In the genomic region with DNA sequence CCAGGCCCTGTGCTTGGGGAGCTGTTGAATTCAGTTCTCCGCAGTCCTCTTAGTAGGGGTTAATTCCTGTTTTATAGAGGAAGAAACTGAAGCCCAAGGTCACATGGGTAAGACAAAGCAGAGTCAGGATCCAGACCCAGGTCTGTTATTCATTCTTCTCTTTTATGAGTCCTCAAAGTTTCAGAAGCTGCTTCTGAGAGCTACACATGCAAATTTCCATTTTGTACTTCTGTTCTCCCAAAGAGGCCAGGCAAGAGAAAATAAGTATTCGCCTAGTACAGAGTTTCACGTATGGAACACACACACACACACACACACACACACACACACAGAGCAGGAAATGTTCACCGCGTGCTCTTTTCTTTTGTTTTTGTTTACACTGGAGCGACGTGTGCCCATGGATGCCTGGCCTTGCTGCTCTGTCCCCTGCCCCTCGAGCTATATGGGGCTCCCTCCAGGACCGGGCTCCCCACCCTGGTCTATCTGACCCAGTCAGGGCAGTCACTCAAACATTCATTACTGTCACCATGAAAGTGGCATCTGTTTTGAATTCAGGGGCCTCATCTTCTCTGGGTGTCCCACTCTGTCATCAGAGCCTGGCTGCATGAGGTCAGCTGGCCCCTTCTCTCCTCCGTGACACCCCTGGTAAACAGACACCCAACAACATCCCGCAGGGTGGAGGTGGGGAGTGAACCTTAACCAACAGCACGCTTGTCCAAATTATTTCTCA, we compare ENCODE assay signal across 10 cellular contexts.
DNase-seq lines count a peak whose midpoint lies in the region; ATAC-seq and TF ChIP-seq lines count a peak whose summit lies in the region.
"Had no signal": no experiment of that assay in that cellular context is flagged by ENCODE, and none has a peak within 500 bp of the region (broad histone marks: within the 10 kb centered on the region; RNA-seq: fewer than 3 reads in every experiment).

No MANE protein-coding gene starts in this region.

- no peaks in the 10 kb centered on the region for H3K9me2 ChIP-seq in SK-N-SH

- H2BK15ac ChIP-seq in neuronal stem cell (ENCODE audit: low read length) = no peak overlapping the region

- H4K91ac ChIP-seq in neuronal stem cell (ENCODE audit: low read depth, low read length, poor library complexity) = no peak overlapping the region

- no peak overlapping the region for H3K9ac ChIP-seq in SK-N-SH
- H3K9ac ChIP-seq in neuronal stem cell (ENCODE audit: low read depth, low read length, poor library complexity) = peak overlapping the region; percentile 39

- H2AK5ac ChIP-seq in neuronal stem cell (ENCODE audit: low read depth, low read length) = peak overlapping the region; percentile 16

- H3K4me1 ChIP-seq in SK-N-SH (ENCODE audit: control insufficient read depth in 1 of 2, insufficient read depth in 2 of 2, low read depth in 1 of 2, low read length in 1 of 2) (peaks cover 22 to 52% of the 10 kb centered on the region in 2 experiments), neuronal stem cell (ENCODE audit: control insufficient read depth in 2 of 2, insufficient read depth in 1 of 2, low read depth in 1 of 2, low read length in 2 of 2) (peaks cover 19 to 58% of the 10 kb centered on the region in 2 donors)

- no peaks in the 10 kb centered on the region for H3K9me3 Mint-ChIP-seq in endothelial cell (ENCODE audit: unreplicated experiment)
- H3K9me3 Mint-ChIP-seq: T-helper 1 cell treated with Interleukin-12 subunit alpha and Interleukin-12 subunit beta and Interleukin-4 antibody, amounts not matched to agents 30 μg/mL and 1 μg/mL, for 36 hours had no signal

- ATAC-seq in SK-N-SH treated with all-trans-retinoic acid at 6 μM for 48 hours (no peak), HG03039 (IDR thresholded peaks at IDR 0.05; ENCODE audit: unreplicated experiment) (peak; percentile 85), T-helper 17 cell (peak; percentile 49)

- no peak overlapping the region for H2AFZ ChIP-seq in SK-N-SH (ENCODE audit: low read depth)
- H2AFZ ChIP-seq in neuronal stem cell (ENCODE audit: low read length) = peak overlapping the region; percentile 68

- H3K36me3 Mint-ChIP-seq in T-helper 17 cell (ENCODE audit: low read depth) = no peaks in the 10 kb centered on the region
- H3K36me3 Mint-ChIP-seq in endothelial cell (ENCODE audit: low read depth, unreplicated experiment) = peaks cover 5% of the 10 kb centered on the region

- no peak for TF ChIP-seq RAD21 in SK-N-SH (IDR thresholded peaks at IDR 0.05; ENCODE audit: low read length)

- peak; percentile 60 for DNase-seq in SK-N-SH
- DNase-seq in T-helper 17 cell = no peak
- DNase-seq in neuronal stem cell (ENCODE audit: low spot score) = no peak
- DNase-seq in SKM-1 treated with dmso at 0.1 percent for 144 hours (lab: John Stamatoyannopoulos, UW; ENCODE audit: unreplicated experiment) = no peak
- no peak for DNase-seq in endothelial cell (ENCODE audit: low spot score)
- DNase-seq in NCI-H146 treated with DMSO at 0.1 percent for 48 hours (lab: John Stamatoyannopoulos, UW; ENCODE audit: unreplicated experiment) = no peak

- CTCF ChIA-PET in SK-N-SH (lab: Yijun Ruan, JAX) = interaction anchor here (0.8 to 2.5 kb wide), 8 partner anchors 9 to 326 kb away, joined by 3 to 10 read pairs (median 4); no protein-coding TSS in a partner anchor

- H3K27me3 ChIP-seq in SK-N-SH (ENCODE audit: insufficient read depth) (no peaks in the 10 kb centered on the region), neuronal stem cell (ENCODE audit: control insufficient read depth in 3 of 3, insufficient read depth in 3 of 3, low read depth in 1 of 3, low read length in 3 of 3) (no peaks in the 10 kb centered on the region)
- H3K27me3 ChIP-seq: heart left ventricle had no signal

- H3K27ac ChIP-seq in SK-N-SH (ENCODE audit: low read depth in 2 of 2, low read length in 1 of 2) = no peak overlapping the region; a peak in 1 of 4 replicates
- no peak overlapping the region for H3K27ac ChIP-seq in neuronal stem cell (replicated peaks; ENCODE audit: low read length)

- no peak overlapping the region for H3K4ac ChIP-seq in neuronal stem cell (ENCODE audit: low read length)

- no peaks in the 10 kb centered on the region for H3K9me3 ChIP-seq in SK-N-SH
- H3K9me3 ChIP-seq in T-helper 17 cell (ENCODE audit: control insufficient read depth, low read length, poor library complexity, severe bottlenecking) = no peaks in the 10 kb centered on the region
- H3K9me3 ChIP-seq in neuronal stem cell (replicated peaks in 1 of 2; ENCODE audit: control insufficient read depth in 2 of 2, insufficient read depth in 1 of 2, low read depth in 1 of 2, low read length in 2 of 2) = no peaks in the 10 kb centered on the region
- H3K9me3 ChIP-seq: heart left ventricle had no signal

- H3K27me3 Mint-ChIP-seq in T-helper 17 cell = peaks cover 6% of the 10 kb centered on the region
- peaks cover 10% of the 10 kb centered on the region for H3K27me3 Mint-ChIP-seq in endothelial cell (ENCODE audit: unreplicated experiment)

- H3K14ac ChIP-seq in neuronal stem cell (ENCODE audit: low read length) = no peak overlapping the region

- H3K4me3 ChIP-seq in SK-N-SH (ENCODE audit: low read depth in 2 of 2, low read length in 1 of 2) (no peak overlapping the region), neuronal stem cell (ENCODE audit: low read length in 2 of 2) (no peak overlapping the region)
- H3K4me3 ChIP-seq: heart left ventricle had no signal

- no peak overlapping the region for H2BK12ac ChIP-seq in neuronal stem cell (ENCODE audit: low read length)

- TF ChIP-seq EP300 in SK-N-SH (IDR thresholded peaks at IDR 0.05; ENCODE audit: borderline replicate concordance in 1 of 2, low read depth in 1 of 2, low read length in 1 of 2) = no peak

- peaks cover 10% of the 10 kb centered on the region for H3F3A ChIP-seq in SK-N-SH (replicated peaks; ENCODE audit: insufficient read depth)

- H3K4me1 Mint-ChIP-seq in T-helper 17 cell = peaks cover 2% of the 10 kb centered on the region
- peaks cover 21% of the 10 kb centered on the region for H3K4me1 Mint-ChIP-seq in endothelial cell (ENCODE audit: unreplicated experiment)

- H3K23ac ChIP-seq in neuronal stem cell (ENCODE audit: low read depth, low read length, poor library complexity) = no peak overlapping the region

- POLR2A ChIA-PET in SK-N-SH (lab: Yijun Ruan, JAX) = interaction anchor here (0.6 kb wide), 1 partner anchor 314 kb away, joined by 3 read pairs; no protein-coding TSS in a partner anchor

- no peak overlapping the region for H2BK120ac ChIP-seq in neuronal stem cell (ENCODE audit: low read depth, low read length)

- H3K4me3 Mint-ChIP-seq in T-helper 17 cell (peak overlapping the region; percentile 47), endothelial cell (ENCODE audit: unreplicated experiment) (no peak overlapping the region)
- H3K4me3 Mint-ChIP-seq: T-helper 1 cell treated with Interleukin-12 subunit alpha and Interleukin-12 subunit beta and Interleukin-4 antibody, amounts not matched to agents 30 μg/mL and 1 μg/mL, for 36 hours had no signal

- no peak overlapping the region for H4K8ac ChIP-seq in neuronal stem cell (ENCODE audit: low read depth, low read length)

- TF ChIP-seq CTCF in SK-N-SH (IDR thresholded peaks at IDR 0.05) = no peak
- TF ChIP-seq CTCF in endothelial cell (IDR thresholded peaks at IDR 0.05; ENCODE audit: unreplicated experiment) = no peak

- H2BK5ac ChIP-seq in neuronal stem cell (ENCODE audit: low read length) = no peak overlapping the region

- 91% methylated on average over 12 of the region's 12 CpGs for WGBS in SK-N-SH (ENCODE audit: low lambda C conversion rate)
- no CpG with 5 or more reads among the region's 12 CpGs for WGBS in neuronal stem cell (ENCODE audit: extremely low coverage in 2 of 2, insufficient read length in 2 of 2, insufficient replicate concordance in 1 of 2), 2 donors

- peak overlapping the region; percentile 16 for H3K18ac ChIP-seq in neuronal stem cell (ENCODE audit: low read length)

- peaks cover 4% of the 10 kb centered on the region for H3K79me1 ChIP-seq in neuronal stem cell (ENCODE audit: low read depth, low read length)

- peaks cover 0 to 10% of the 10 kb centered on the region in 2 experiments for H3K36me3 ChIP-seq in SK-N-SH (replicated peaks in 1 of 2; ENCODE audit: control insufficient read depth in 1 of 2, insufficient read depth in 2 of 2, low read length in 1 of 2)
- H3K36me3 ChIP-seq in neuronal stem cell (replicated peaks in 1 of 2; ENCODE audit: control insufficient read depth in 2 of 2, insufficient read depth in 2 of 2, low read length in 2 of 2) = no peaks in the 10 kb centered on the region
- H3K36me3 ChIP-seq: heart left ventricle had no signal

- H3K27ac Mint-ChIP-seq in T-helper 17 cell (no peak overlapping the region), endothelial cell (ENCODE audit: unreplicated experiment) (no peak overlapping the region)
- H3K27ac Mint-ChIP-seq: T-helper 1 cell treated with Interleukin-12 subunit alpha and Interleukin-12 subunit beta and Interleukin-4 antibody, amounts not matched to agents 30 μg/mL and 1 μg/mL, for 36 hours had no signal

- no peak overlapping the region for H3K4me2 ChIP-seq in SK-N-SH
- H3K4me2 ChIP-seq in neuronal stem cell (ENCODE audit: insufficient read depth, low read length, poor library complexity, severe bottlenecking) = no peak overlapping the region

- peaks cover 11% of the 10 kb centered on the region; the same call in 1 of the 2 replicates for H4K20me1 ChIP-seq in SK-N-SH (ENCODE audit: insufficient read depth)

- H3K79me2 ChIP-seq in SK-N-SH (ENCODE audit: insufficient read depth) = peaks cover 32% of the 10 kb centered on the region; the same call in 1 of the 2 replicates

TF ChIP-seq in SK-N-SH, 30 proteins besides CTCF, POLR2A, EP300 and RAD21 (continues in another document):
- TF ChIP-seq SIN3A (IDR thresholded peaks at IDR 0.05; ENCODE audit: borderline replicate concordance, low read depth, low read length) = no peak
- no peak for TF ChIP-seq TAF1 (IDR thresholded peaks at IDR 0.05; ENCODE audit: borderline replicate concordance, low read depth, low read length)
- no peak for TF ChIP-seq TCF12 (IDR thresholded peaks at IDR 0.05)
- TF ChIP-seq CHD2 (IDR thresholded peaks at IDR 0.05; ENCODE audit: low read length, partially characterized antibody) = no peak
- no peak for TF ChIP-seq FOXM1 (IDR thresholded peaks at IDR 0.05; ENCODE audit: low read depth)
- no peak for TF ChIP-seq NRF1 (IDR thresholded peaks at IDR 0.05; ENCODE audit: low read depth, low read length)
- no peak for TF ChIP-seq GATA2 (CRISPR knock-in tag; IDR thresholded peaks at IDR 0.05)

TF ChIP-seq in SK-N-SH treated with all-trans-retinoic acid at 6 μM for 48 hours, 23 proteins besides CTCF, POLR2A, EP300 and RAD21 (continues in another document):
- TF ChIP-seq CSDC2 (CRISPR knock-in tag; IDR thresholded peaks at IDR 0.05) = no peak
